ENCODE assay signal across 12 cellular contexts in the genomic region with DNA sequence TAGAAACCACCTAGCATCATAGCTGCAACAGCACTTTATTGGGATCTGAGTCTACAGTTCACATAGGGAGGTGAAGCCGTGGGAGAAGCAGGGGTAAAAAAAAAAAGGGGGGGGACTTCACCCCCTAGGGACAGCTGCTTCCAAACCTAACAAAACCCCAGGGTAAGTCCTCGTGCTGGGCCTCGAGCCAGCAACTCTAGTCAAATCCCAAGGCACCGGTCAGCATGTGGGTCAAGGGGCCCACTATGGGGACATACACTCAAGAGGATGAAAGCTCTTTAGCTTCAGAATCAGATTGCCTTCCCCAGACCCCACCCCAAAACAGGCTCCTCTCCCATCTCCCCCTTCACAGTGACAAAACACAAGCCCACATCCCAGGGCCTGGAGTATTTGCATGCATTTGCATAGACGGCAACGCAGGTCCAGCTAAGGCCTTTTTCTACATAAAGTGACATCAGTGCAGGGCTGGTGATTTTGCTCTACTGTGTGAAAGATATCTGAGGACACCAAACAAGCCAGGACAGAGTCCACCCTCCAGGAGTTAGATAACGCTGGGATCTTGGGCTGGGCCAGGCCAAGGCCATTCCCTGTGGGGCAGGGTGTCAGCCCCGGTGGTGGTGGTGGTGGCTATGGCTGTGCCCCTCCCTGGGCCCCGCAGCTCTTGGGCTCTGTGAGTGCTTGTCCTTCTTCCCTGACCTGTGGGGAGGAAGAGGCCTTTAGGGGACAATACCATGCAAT. TPM values are rescaled to one million over a fixed set of nuclear protein-coding genes. Genes with fewer than 3 reads are reported as not detected.
DNase-seq lines count a peak whose midpoint lies in the region; ATAC-seq and TF ChIP-seq lines count a peak whose summit lies in the region.
"Had no signal": no experiment of that assay in that cellular context is flagged by ENCODE, and none has a peak within 500 bp of the region (broad histone marks: within the 10 kb centered on the region; RNA-seq: fewer than 3 reads in every experiment).

No MANE protein-coding gene starts in this region.

- peaks cover 40% of the 10 kb centered on the region for H3K79me2 ChIP-seq in DOHH2 (ENCODE audit: control insufficient read depth, low read length)
- no peaks in the 10 kb centered on the region for H3K79me2 ChIP-seq in OCI-LY3 (ENCODE audit: low read length)

- 32 to 52% (median 36%) methylated on average over 9 of the region's 9 CpGs for WGBS in psoas muscle, 3 donors

- H3K9me3 ChIP-seq in DOHH2 (ENCODE audit: control insufficient read depth, insufficient read depth, low read length) (no peaks in the 10 kb centered on the region), OCI-LY3 (ENCODE audit: insufficient read depth, low read length) (no peaks in the 10 kb centered on the region), psoas muscle (no peaks in the 10 kb centered on the region)

- H3K4me1 ChIP-seq in DOHH2 (ENCODE audit: control insufficient read depth, low read length) (peaks cover 61% of the 10 kb centered on the region), OCI-LY3 (ENCODE audit: low read length) (peaks cover 55% of the 10 kb centered on the region), psoas muscle (peaks cover 7% of the 10 kb centered on the region)

- H3K9ac ChIP-seq in OCI-LY3 (ENCODE audit: low read length): no peak overlapping the region

- H3K27ac ChIP-seq in DOHH2 (ENCODE audit: low read depth, low read length): peak overlapping the region; percentile 94
- no peak overlapping the region for H3K27ac ChIP-seq in OCI-LY3 (ENCODE audit: low read length)
- H3K27ac ChIP-seq in psoas muscle: peak overlapping the region; percentile 4

- H4K20me1 ChIP-seq in DOHH2 (ENCODE audit: control insufficient read depth, insufficient read depth, low read depth, low read length) (no peaks in the 10 kb centered on the region), OCI-LY3 (ENCODE audit: insufficient read depth, low read length) (no peaks in the 10 kb centered on the region)

- H3K36me3 ChIP-seq in DOHH2 (ENCODE audit: control insufficient read depth, low read length): peaks cover 34% of the 10 kb centered on the region
- H3K36me3 ChIP-seq in OCI-LY3 (replicated peaks; ENCODE audit: low read depth, low read length): no peaks in the 10 kb centered on the region
- H3K36me3 ChIP-seq in psoas muscle (ENCODE audit: insufficient read depth in 1 of 2, low read depth in 1 of 2): peaks cover 3 to 57% of the 10 kb centered on the region in 2 donors

- peaks cover 8% of the 10 kb centered on the region for H3K27me3 Mint-ChIP-seq in endothelial cell (ENCODE audit: unreplicated experiment)

- H3K4me3 ChIP-seq in DOHH2 (ENCODE audit: low read length): peak overlapping the region; percentile 83
- no peak overlapping the region for H3K4me3 ChIP-seq in OCI-LY3 (ENCODE audit: low read length)
- no peak overlapping the region for H3K4me3 ChIP-seq in psoas muscle

- ATAC-seq in psoas muscle: no peak
- ATAC-seq in HG02678 (IDR thresholded peaks at IDR 0.05; ENCODE audit: unreplicated experiment): no peak
- no peak for ATAC-seq in HG03095 (IDR thresholded peaks at IDR 0.05; ENCODE audit: unreplicated experiment)

- no peaks in the 10 kb centered on the region for H3K9me2 ChIP-seq in DOHH2 (replicated peaks; ENCODE audit: control insufficient read depth, low read length)

- H3K36me3 Mint-ChIP-seq in endothelial cell (ENCODE audit: low read depth, unreplicated experiment): peaks cover 18% of the 10 kb centered on the region

- H3K4me2 ChIP-seq in DOHH2 (ENCODE audit: low read length): peak overlapping the region; percentile 86
- peak overlapping the region; percentile 85 for H3K4me2 ChIP-seq in OCI-LY3 (ENCODE audit: low read length)

- intact Hi-C loops in psoas muscle (cut with DNase I): no loop called here

- H3K9me3 Mint-ChIP-seq in endothelial cell (ENCODE audit: unreplicated experiment): no peaks in the 10 kb centered on the region
- H3K9me3 Mint-ChIP-seq: nephron progenitor cell had no signal

- peak overlapping the region; percentile 42 for H3K27ac Mint-ChIP-seq in endothelial cell (ENCODE audit: unreplicated experiment)

- no peak overlapping the region for H3K4me3 Mint-ChIP-seq in endothelial cell (ENCODE audit: unreplicated experiment)
- H3K4me3 Mint-ChIP-seq: nephron progenitor cell had no signal

- DNase-seq in endothelial cell (ENCODE audit: low spot score) (no peak), psoas muscle (peak in 1 of 2 donors; percentile 43), inferior parietal cortex (ENCODE audit: extremely low spot score) (no peak)
- DNase-seq in activated effector memory CD4-positive, alpha-beta T cell treated with anti-CD3 and anti-CD28 coated beads, Interleukin-2, amount 50 U/mL, for 16 hours: no peak
- DNase-seq: NCI-H1436 treated with DMSO at 0.1 percent for 48 hours; SHP77 treated with DMSO at 0.1 percent for 48 hours; stimulated activated CD4-positive, alpha-beta T cell treated with anti-CD3 and anti-CD28 coated beads, Interleukin-2, amount 100 ng/mL, for 48 hours had no signal

- H3K27me3 ChIP-seq in DOHH2 (ENCODE audit: control insufficient read depth, low read length) (no peaks in the 10 kb centered on the region), OCI-LY3 (ENCODE audit: low read depth, low read length) (no peaks in the 10 kb centered on the region), psoas muscle (ENCODE audit: insufficient read depth in 3 of 3, low read length in 2 of 3) (no peaks in the 10 kb centered on the region)

- peaks cover 17% of the 10 kb centered on the region for H3F3A ChIP-seq in DOHH2 (ENCODE audit: control insufficient read depth, insufficient read depth)

- H2AFZ ChIP-seq in OCI-LY3 (ENCODE audit: low read depth, low read length): no peak overlapping the region

- no peak for TF ChIP-seq CTCF in DOHH2 (IDR thresholded peaks at IDR 0.05; ENCODE audit: low read depth, low read length, poor library complexity, severe bottlenecking)
- TF ChIP-seq CTCF in OCI-LY3 (IDR thresholded peaks at IDR 0.05; ENCODE audit: low read depth, low read length): no peak
- TF ChIP-seq CTCF in endothelial cell (IDR thresholded peaks at IDR 0.05; ENCODE audit: unreplicated experiment): no peak
- no peak for TF ChIP-seq CTCF in psoas muscle (IDR thresholded peaks at IDR 0.05)

- peaks cover 23% of the 10 kb centered on the region for H3K4me1 Mint-ChIP-seq in endothelial cell (ENCODE audit: unreplicated experiment)

RNA-seq across cellular contexts. Expression of a gene that starts 8.1 kb away (rescaled TPM):
- 26.7 TPM for total RNA-seq in endothelial cell (ENCODE audit: unreplicated experiment)
- 10 to 100 TPM; 17.0 to 30.5 (median 22.3) TPM for total RNA-seq in psoas muscle
- polyA plus RNA-seq in psoas muscle: 10 to 100 TPM; 23.3 to 35.6 (median 30.5) TPM

RNA-seq across cellular contexts. Expression of a gene that starts 11.3 kb away (rescaled TPM):
- total RNA-seq in endothelial cell (ENCODE audit: unreplicated experiment) (82.1 TPM), psoas muscle (100 to 1,000 TPM in 2 of 4 donors, 10 to 100 TPM in 2; 76.5 to 149 (median 104) TPM)
- 10 to 100 TPM; 13.6 to 79.6 (median 54.8) TPM for polyA plus RNA-seq in psoas muscle

RNA-seq across cellular contexts. Expression of a gene that starts 17.0 kb away (rescaled TPM):
- total RNA-seq in endothelial cell (ENCODE audit: unreplicated experiment) (49.8 TPM), psoas muscle (10 to 100 TPM; 14.5 to 23.0 (median 17.4) TPM)
- polyA plus RNA-seq in psoas muscle: 10 to 100 TPM; 13.1 to 24.0 (median 14.5) TPM

RNA-seq across cellular contexts. Expression of a gene that starts 26.0 kb away (rescaled TPM):
- total RNA-seq in endothelial cell (ENCODE audit: unreplicated experiment) (915 TPM), psoas muscle (10 to 100 TPM; 52.3 to 87.2 (median 82.8) TPM)
- 10 to 100 TPM; 33.2 to 67.3 (median 43.8) TPM for polyA plus RNA-seq in psoas muscle

RNA-seq across cellular contexts. Expression of a gene that starts 29.9 kb away (rescaled TPM):
- 48.3 TPM for total RNA-seq in endothelial cell (ENCODE audit: unreplicated experiment)
- total RNA-seq in psoas muscle: 10 to 100 TPM in 1 of 4 donors, 1 to 10 TPM in 3; 5.5 to 13.8 (median 6.9) TPM
- 10 to 100 TPM; 12.1 to 48.1 (median 30.1) TPM for polyA plus RNA-seq in psoas muscle
